Comparison of ENCODE assay signal across 18 cellular contexts in the genomic region with DNA sequence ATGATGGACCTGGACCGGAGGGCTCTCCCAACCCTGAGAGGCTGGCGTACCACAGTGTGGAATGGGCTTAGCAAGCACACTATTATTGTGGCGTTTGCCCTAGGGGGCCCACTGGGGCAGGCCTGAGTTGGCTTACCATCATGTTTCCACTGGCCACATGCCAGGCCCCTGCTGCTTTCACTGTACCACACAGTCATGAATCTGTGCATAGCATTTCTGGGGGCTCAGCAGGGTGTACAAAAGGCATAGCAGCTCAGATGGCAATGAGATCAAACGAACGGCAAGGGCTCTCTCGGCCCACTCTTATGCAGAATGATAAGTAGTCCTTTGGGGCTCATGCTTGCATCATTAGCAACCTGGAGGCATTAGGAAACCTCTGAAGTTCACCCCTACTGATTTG.
DNase-seq lines count a peak whose midpoint lies in the region; ATAC-seq, FAIRE-seq and TF ChIP-seq lines count a peak whose summit lies in the region.
"Had no signal": no experiment of that assay in that cellular context is flagged by ENCODE, and none has a peak within 500 bp of the region (broad histone marks: within the 10 kb centered on the region; RNA-seq: fewer than 3 reads in every experiment).

No MANE protein-coding gene starts in this region.

- H3K9me3 ChIP-seq in BE2C (no peaks in the 10 kb centered on the region), neuronal stem cell (replicated peaks in 1 of 2; ENCODE audit: control insufficient read depth in 2 of 2, insufficient read depth in 1 of 2, low read depth in 1 of 2, low read length in 2 of 2) (no peaks in the 10 kb centered on the region)
- H3K9me3 ChIP-seq: heart left ventricle had no signal

- H2AK5ac ChIP-seq in neuronal stem cell (ENCODE audit: low read depth, low read length), result no peak overlapping the region

- FAIRE-seq in D721Med (lab: Jason Lieb, UNC), result no peak
- FAIRE-seq: GM12878 had no signal

- DNase-seq in BE2C (peak; percentile 45), HT1080 (ENCODE audit: low read depth) (peak; percentile 40), NCI-H524 (lab: John Stamatoyannopoulos, UW) (peak; percentile 83 to 84), brain pericyte (ENCODE audit: low read depth, low spot score) (peak; percentile 99), erythroblast (lab: John Stamatoyannopoulos, UW) (no peak), D721Med (ENCODE audit: insufficient read length, low spot score) (no peak), neuronal stem cell (ENCODE audit: low spot score) (no peak)
- DNase-seq: activated naive CD4-positive, alpha-beta T cell treated with anti-CD3 and anti-CD28 coated beads, Interleukin-2, amount 50 U/mL, for 16 hours; AML-193; cerebellar nuclear complex; NCI-H187 treated with DMSO at 0.1 percent for 48 hours; stimulated activated CD4-positive, alpha-beta T cell treated with anti-CD3 and anti-CD28 coated beads, Interleukin-1b, Interleukin-23, amount 100 ng/mL, for 48 hours; stimulated activated CD8-positive, alpha-beta memory T cell treated with anti-CD3 and anti-CD28 coated beads, Interleukin-4, amount 100 ng/mL, for 48 hours; SW 1271 had no signal

- no peak overlapping the region for H2BK5ac ChIP-seq in neuronal stem cell (ENCODE audit: low read length)

- H2BK12ac ChIP-seq in neuronal stem cell (ENCODE audit: low read length), result no peak overlapping the region

- no peak for TF ChIP-seq POLR2A in erythroblast (IDR thresholded peaks at IDR 0.05; ENCODE audit: low read length)

- no peak overlapping the region for H3K27ac ChIP-seq in neuronal stem cell (replicated peaks; ENCODE audit: low read length)
- H3K27ac ChIP-seq: heart left ventricle had no signal

- no peak overlapping the region for H3K9ac ChIP-seq in neuronal stem cell (ENCODE audit: low read depth, low read length, poor library complexity)

- H2AFZ ChIP-seq in neuronal stem cell (ENCODE audit: low read length), result no peak overlapping the region

- H3K36me3 ChIP-seq in BE2C (no peaks in the 10 kb centered on the region), neuronal stem cell (replicated peaks in 1 of 2; ENCODE audit: control insufficient read depth in 2 of 2, insufficient read depth in 2 of 2, low read length in 2 of 2) (no peaks in the 10 kb centered on the region)
- H3K36me3 ChIP-seq: heart left ventricle had no signal

- ATAC-seq in HG02571 (IDR thresholded peaks at IDR 0.05; ENCODE audit: unreplicated experiment), result no peak
- ATAC-seq: GM12878, heart left ventricle, WTC11 had no signal

- no peaks in the 10 kb centered on the region for H3K27me3 ChIP-seq in BE2C
- no peaks in the 10 kb centered on the region for H3K27me3 ChIP-seq in neuronal stem cell (ENCODE audit: control insufficient read depth in 3 of 3, insufficient read depth in 3 of 3, low read depth in 1 of 3, low read length in 3 of 3)
- H3K27me3 ChIP-seq: heart left ventricle had no signal

- peaks cover 32% of the 10 kb centered on the region for H3K4me1 ChIP-seq in BE2C
- peaks cover 10 to 21% of the 10 kb centered on the region in 2 donors for H3K4me1 ChIP-seq in neuronal stem cell (ENCODE audit: control insufficient read depth in 2 of 2, insufficient read depth in 1 of 2, low read depth in 1 of 2, low read length in 2 of 2)

- H2BK120ac ChIP-seq in neuronal stem cell (ENCODE audit: low read depth, low read length), result no peak overlapping the region

- no peak overlapping the region for H3K23ac ChIP-seq in neuronal stem cell (ENCODE audit: low read depth, low read length, poor library complexity)

- no peak overlapping the region for H4K8ac ChIP-seq in neuronal stem cell (ENCODE audit: low read depth, low read length)

- H3K4ac ChIP-seq in neuronal stem cell (ENCODE audit: low read length), result no peak overlapping the region

- no peak overlapping the region for H4K91ac ChIP-seq in neuronal stem cell (ENCODE audit: low read depth, low read length, poor library complexity)

- no peak overlapping the region for H3K18ac ChIP-seq in neuronal stem cell (ENCODE audit: low read length)

- no peak overlapping the region for H3K14ac ChIP-seq in neuronal stem cell (ENCODE audit: low read length)

- TF ChIP-seq CTCF in BE2C (IDR thresholded peaks at IDR 0.05; ENCODE audit: low read depth, low read length) (no peak), D721Med (IDR thresholded peaks at IDR 0.05; ENCODE audit: insufficient read depth, missing control alignments) (no peak)

- H2BK15ac ChIP-seq in neuronal stem cell (ENCODE audit: low read length), result no peak overlapping the region

- H3K4me2 ChIP-seq in neuronal stem cell (ENCODE audit: insufficient read depth, low read length, poor library complexity, severe bottlenecking), result no peak overlapping the region

- WGBS in neuronal stem cell (ENCODE audit: extremely low coverage in 2 of 2, insufficient read length in 2 of 2, insufficient replicate concordance in 1 of 2), 2 donors, result no CpG with 5 or more reads among the region's 6 CpGs

- H3K4me3 ChIP-seq in BE2C (ENCODE audit: low read depth, low read length), result no peak overlapping the region
- no peak overlapping the region for H3K4me3 ChIP-seq in neuronal stem cell (ENCODE audit: low read length in 2 of 2)
- H3K4me3 ChIP-seq: GM12878, heart left ventricle had no signal

- no peaks in the 10 kb centered on the region for H3K79me1 ChIP-seq in neuronal stem cell (ENCODE audit: low read depth, low read length)

Comparison
In these comparisons a context has a peak if more than half of its experiments do, and no peak if none do; other contexts are left out.
1. DNase-seq: peak in BE2C (single experiment), HT1080 (single experiment), NCI-H524 (2 of 2) and brain pericyte (single experiment); none in erythroblast (0 of 2), D721Med (single experiment) and neuronal stem cell (single experiment).